Comparison of ENCODE assay signal across 19 cellular contexts in the genomic region with DNA sequence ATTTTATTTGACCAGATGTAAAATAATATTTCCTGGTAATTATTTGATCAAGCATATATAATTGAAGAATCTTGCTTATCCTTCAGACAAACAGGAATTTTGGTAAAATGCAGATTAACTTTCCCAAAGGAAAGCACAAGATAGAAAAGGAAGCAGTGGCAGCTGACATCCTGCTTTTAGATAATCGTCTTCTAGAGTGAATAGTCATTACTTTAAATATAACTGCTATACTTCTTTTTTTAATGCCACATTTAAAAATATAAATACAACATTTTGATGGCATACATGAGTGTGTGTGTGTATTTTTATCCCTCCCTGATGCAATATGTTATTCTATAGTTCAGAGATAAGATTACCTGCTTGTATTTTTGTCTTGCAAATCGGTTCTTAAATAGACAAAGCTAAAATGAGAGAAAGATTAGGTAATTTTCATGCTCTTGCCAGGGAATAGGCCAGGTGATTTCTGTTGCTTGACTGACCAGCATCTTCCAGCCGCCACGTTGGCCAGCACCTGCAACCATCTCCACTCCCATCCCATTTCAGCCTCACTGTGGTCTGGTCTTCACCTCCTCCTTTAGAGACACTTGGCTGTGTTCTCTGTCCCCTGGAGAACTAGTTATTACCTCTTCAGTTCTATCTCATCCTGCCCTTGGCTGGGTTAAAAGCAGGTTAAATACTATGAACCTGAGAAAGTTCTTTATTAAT. TPM values are rescaled to one million over a fixed set of nuclear protein-coding genes. Genes with fewer than 3 reads are reported as not detected.
DNase-seq lines count a peak whose midpoint lies in the region; ATAC-seq, FAIRE-seq and TF ChIP-seq lines count a peak whose summit lies in the region.
"Had no signal": no experiment of that assay in that cellular context is flagged by ENCODE, and none has a peak within 500 bp of the region (broad histone marks: within the 10 kb centered on the region; RNA-seq: fewer than 3 reads in every experiment).

No MANE protein-coding gene starts in this region.

- ATAC-seq in CD4-positive, CD25-positive, alpha-beta regulatory T cell (ENCODE audit: low read depth in 2 of 2), result no peak
- no peak for ATAC-seq in natural killer cell
- ATAC-seq in GM21825 (IDR thresholded peaks at IDR 0.05; ENCODE audit: unreplicated experiment), result no peak

- no peak overlapping the region for H3K4me3 Mint-ChIP-seq in CD4-positive, CD25-positive, alpha-beta regulatory T cell
- H3K4me3 Mint-ChIP-seq in natural killer cell, result no peak overlapping the region
- no peak overlapping the region for H3K4me3 Mint-ChIP-seq in neural progenitor cell
- H3K4me3 Mint-ChIP-seq: WTC11 had no signal

- peaks cover 34 to 58% (median 48%) of the 10 kb centered on the region in 4 donors for H3K4me1 Mint-ChIP-seq in CD4-positive, CD25-positive, alpha-beta regulatory T cell
- H3K4me1 Mint-ChIP-seq in natural killer cell, result peaks cover 28 to 34% of the 10 kb centered on the region in 2 donors
- H3K4me1 Mint-ChIP-seq in neural progenitor cell, result no peaks in the 10 kb centered on the region

- H3K27me3 Mint-ChIP-seq in CD4-positive, CD25-positive, alpha-beta regulatory T cell, result no peaks in the 10 kb centered on the region
- no peaks in the 10 kb centered on the region for H3K27me3 Mint-ChIP-seq in natural killer cell (ENCODE audit: low read depth in 2 of 2)
- H3K27me3 Mint-ChIP-seq in neural progenitor cell (ENCODE audit: insufficient read depth, low read depth), result no peaks in the 10 kb centered on the region

- H4K20me1 ChIP-seq in neural progenitor cell (ENCODE audit: low read depth), result no peaks in the 10 kb centered on the region

- H3K27ac ChIP-seq in CD4-positive, CD25-positive, alpha-beta regulatory T cell (ENCODE audit: insufficient read depth, low read length, poor library complexity, severe bottlenecking), result no peak overlapping the region
- H3K27ac ChIP-seq in neural progenitor cell, result no peak overlapping the region
- H3K27ac ChIP-seq in brain microvascular endothelial cell, result no peak overlapping the region
- H3K27ac ChIP-seq: colonic mucosa, GM23248, neutrophil, testis had no signal

- H3K9me3 Mint-ChIP-seq in CD4-positive, CD25-positive, alpha-beta regulatory T cell, result no peaks in the 10 kb centered on the region
- H3K9me3 Mint-ChIP-seq in natural killer cell, result no peaks in the 10 kb centered on the region
- H3K9me3 Mint-ChIP-seq in neural progenitor cell, result no peaks in the 10 kb centered on the region
- H3K9me3 Mint-ChIP-seq: WTC11 had no signal

- peak; percentile 70 for FAIRE-seq in GM19239 (lab: Jason Lieb, UNC)
- no peak for FAIRE-seq in urothelium cell line (lab: Jason Lieb, UNC)

- no peaks in the 10 kb centered on the region for H3F3A ChIP-seq in neural progenitor cell (ENCODE audit: low read depth)

- H3K79me2 ChIP-seq in neural progenitor cell (ENCODE audit: low read depth), result no peaks in the 10 kb centered on the region

- H3K9me3 ChIP-seq in CD4-positive, CD25-positive, alpha-beta regulatory T cell (ENCODE audit: control insufficient read depth in 2 of 2, low read length in 2 of 2), result no peaks in the 10 kb centered on the region
- H3K9me3 ChIP-seq in endocrine pancreas (ENCODE audit: control insufficient read depth, low read length), result no peaks in the 10 kb centered on the region
- no peaks in the 10 kb centered on the region for H3K9me3 ChIP-seq in neural progenitor cell (ENCODE audit: low read depth)
- H3K9me3 ChIP-seq: colonic mucosa, neutrophil, testis had no signal

- H3K9ac ChIP-seq in endocrine pancreas (ENCODE audit: control insufficient read depth, insufficient read depth, low read length), result no peak overlapping the region
- no peak overlapping the region for H3K9ac ChIP-seq in neural progenitor cell
- H3K9ac ChIP-seq: GM23248 had no signal

- intact Hi-C loops in natural killer cell (cut with micrococcal nuclease), result no loop called here

- peaks cover 33% of the 10 kb centered on the region for H3K36me3 Mint-ChIP-seq in CD4-positive, CD25-positive, alpha-beta regulatory T cell
- H3K36me3 Mint-ChIP-seq in natural killer cell (no peaks in the 10 kb centered on the region), neural progenitor cell (peaks cover 2% of the 10 kb centered on the region)
- H3K36me3 Mint-ChIP-seq: WTC11 had no signal

- H3K4me1 ChIP-seq in CD4-positive, CD25-positive, alpha-beta regulatory T cell (ENCODE audit: control insufficient read depth, insufficient read depth, low read length, poor library complexity, severe bottlenecking), result peaks cover 10% of the 10 kb centered on the region
- no peaks in the 10 kb centered on the region for H3K4me1 ChIP-seq in endocrine pancreas (ENCODE audit: control insufficient read depth, insufficient read depth, low read length)
- no peaks in the 10 kb centered on the region for H3K4me1 ChIP-seq in neural progenitor cell
- H3K4me1 ChIP-seq: colonic mucosa, testis had no signal

- H2AFZ ChIP-seq in neural progenitor cell (replicated peaks), result no peak overlapping the region
- H2AFZ ChIP-seq: GM23248 had no signal

- no peak for DNase-seq in CD4-positive, CD25-positive, alpha-beta regulatory T cell
- no peak for DNase-seq in GM19239 (ENCODE audit: insufficient read length, low spot score)
- DNase-seq in natural killer cell, result no peak
- DNase-seq in neural progenitor cell (ENCODE audit: low spot score), result no peak
- DNase-seq in brain microvascular endothelial cell, result no peak
- DNase-seq in urothelium cell line (ENCODE audit: low spot score), result no peak
- DNase-seq: activated gamma-delta T cell treated with Interleukin-2 at 50 U/mL for 16 hours; colonic mucosa; foreskin melanocyte; GM23248; NCI-H1930; NCI-H510A; stimulated activated CD4-positive, alpha-beta T cell treated with anti-CD3 and anti-CD28 coated beads, Interleukin-4, amount 100 ng/mL, for 1 hour; T-helper 2 cell; testis had no signal

- H3K4me3 ChIP-seq in CD4-positive, CD25-positive, alpha-beta regulatory T cell (ENCODE audit: low read depth, low read length), result no peak overlapping the region
- H3K4me3 ChIP-seq in endocrine pancreas (ENCODE audit: control insufficient read depth, insufficient read depth, low read length) (peak overlapping the region; percentile 40), neural progenitor cell (no peak overlapping the region), brain microvascular endothelial cell (ENCODE audit: low read depth, low read length) (no peak overlapping the region)
- H3K4me3 ChIP-seq: colonic mucosa, GM23248, testis had no signal

- H3K27me3 ChIP-seq in CD4-positive, CD25-positive, alpha-beta regulatory T cell (ENCODE audit: control insufficient read depth, insufficient read depth, low read length), result no peaks in the 10 kb centered on the region
- H3K27me3 ChIP-seq in endocrine pancreas (ENCODE audit: control insufficient read depth, insufficient read depth, low read length) (no peaks in the 10 kb centered on the region), neural progenitor cell (no peaks in the 10 kb centered on the region), brain microvascular endothelial cell (replicated peaks) (no peaks in the 10 kb centered on the region)
- H3K27me3 ChIP-seq: colonic mucosa, neutrophil, testis had no signal

- H3K36me3 ChIP-seq in CD4-positive, CD25-positive, alpha-beta regulatory T cell (ENCODE audit: control insufficient read depth, insufficient read depth, low read length), result peaks cover 31% of the 10 kb centered on the region
- no peaks in the 10 kb centered on the region for H3K36me3 ChIP-seq in endocrine pancreas (ENCODE audit: control insufficient read depth, insufficient read depth, low read length)
- H3K36me3 ChIP-seq in neural progenitor cell, result no peaks in the 10 kb centered on the region
- peaks cover 2% of the 10 kb centered on the region for H3K36me3 ChIP-seq in brain microvascular endothelial cell (replicated peaks)
- H3K36me3 ChIP-seq: colonic mucosa, neutrophil had no signal

- no peak for TF ChIP-seq CTCF in natural killer cell (IDR thresholded peaks at IDR 0.05)
- TF ChIP-seq CTCF in neural progenitor cell (IDR thresholded peaks at IDR 0.05), result no peak
- TF ChIP-seq CTCF in brain microvascular endothelial cell (IDR thresholded peaks at IDR 0.05; ENCODE audit: low read depth, low read length, missing control alignments), result no peak

- no peak overlapping the region for H3K4me2 ChIP-seq in neural progenitor cell

- peak overlapping the region; percentile 49 to 84 (median 64) for H3K27ac Mint-ChIP-seq in CD4-positive, CD25-positive, alpha-beta regulatory T cell
- H3K27ac Mint-ChIP-seq in natural killer cell (peak overlapping the region; percentile 13 to 65), neural progenitor cell (no peak overlapping the region)
- H3K27ac Mint-ChIP-seq: WTC11 had no signal

- in situ Hi-C loops in brain microvascular endothelial cell (cut with HindIII; ENCODE audit: low pct_ligation_motif_present, low sequenced_read_pairs), result no loop called here

RNA-seq across cellular contexts. Expression of gene MDFIC, which starts 58.1 kb away (rescaled TPM):
- 65.1 TPM for total RNA-seq in CD4-positive, CD25-positive, alpha-beta regulatory T cell
- polyA plus RNA-seq in CD4-positive, CD25-positive, alpha-beta regulatory T cell, result 10 to 100 TPM; 68.5 to 99.9 (median 89.9) TPM
- total RNA-seq in natural killer cell (10 to 100 TPM; 19.1 to 24.0 (median 21.8) TPM), neural progenitor cell (ENCODE audit: low replicate concordance) (5.1 and 7.1 TPM in 2 replicates)
